Comparison of ENCODE assay signal across 38 cellular contexts in the genomic region with DNA sequence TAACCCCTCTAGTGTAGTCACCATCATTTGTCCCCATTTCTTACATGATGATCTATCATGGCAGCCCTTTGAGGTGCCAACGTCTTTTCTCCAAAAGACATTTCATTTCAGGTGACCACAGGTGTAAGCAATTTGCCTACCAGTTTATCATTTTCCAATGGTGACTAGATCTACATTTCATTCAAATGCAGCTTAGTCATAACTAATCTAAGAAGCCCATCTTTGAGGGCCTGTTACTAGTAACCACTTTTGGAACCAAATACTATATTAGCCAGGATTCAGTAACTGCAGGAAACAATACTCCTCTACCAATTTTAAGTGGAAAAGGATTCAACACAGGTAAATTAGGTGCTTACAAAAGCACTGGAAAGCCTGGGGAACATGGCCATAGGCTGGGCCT. TPM values are rescaled to one million over a fixed set of nuclear protein-coding genes. Genes with fewer than 3 reads are reported as not detected.
DNase-seq lines count a peak whose midpoint lies in the region; ATAC-seq, FAIRE-seq and TF ChIP-seq lines count a peak whose summit lies in the region.
"Had no signal": no experiment of that assay in that cellular context is flagged by ENCODE, and none has a peak within 500 bp of the region (broad histone marks: within the 10 kb centered on the region; RNA-seq: fewer than 3 reads in every experiment).

No MANE protein-coding gene starts in this region.

- no peaks in the 10 kb centered on the region for H3K9me3 ChIP-seq in Karpas-422 (ENCODE audit: low read length)
- no peaks in the 10 kb centered on the region for H3K9me3 ChIP-seq in K562 (replicated peaks; ENCODE audit: control insufficient read depth, insufficient read depth, low read depth, low read length)
- H3K9me3 ChIP-seq in trophoblast cell (ENCODE audit: insufficient read depth, low read depth, low read length) = no peaks in the 10 kb centered on the region
- no peaks in the 10 kb centered on the region for H3K9me3 ChIP-seq in GM23248 (ENCODE audit: low read depth)
- H3K9me3 ChIP-seq: A549, BE2C, BLaER1, Caco-2 had no signal

- no peak for TF ChIP-seq CTCF in K562 (IDR thresholded peaks at IDR 0.05 in 2 of 3, conservative IDR thresholded peaks at IDR 0.05 in 1 of 3; ENCODE audit: insufficient read depth in 2 of 3, low read depth in 1 of 3, low read length in 3 of 3)

- H3K4ac ChIP-seq in trophoblast cell (ENCODE audit: low read depth, low read length) = no peak overlapping the region

- no peak overlapping the region for H3K4me3 ChIP-seq in Karpas-422 (ENCODE audit: low read length)
- no peak overlapping the region for H3K4me3 ChIP-seq in K562
- H3K4me3 ChIP-seq in trophoblast cell (ENCODE audit: low read depth, low read length) = no peak overlapping the region
- H3K4me3 ChIP-seq in GM23248 = no peak overlapping the region
- H3K4me3 ChIP-seq: A549; BLaER1; BLaER1 treated with 17β-estradiol and CSF1 and Interleukin-3, amounts not matched to agents 10 nM and 100 nM had no signal

- H4K8ac ChIP-seq in trophoblast cell (ENCODE audit: low read depth, low read length) = no peak overlapping the region

- no peak overlapping the region for H4K12ac ChIP-seq in trophoblast cell (ENCODE audit: low read depth, low read length)

- no peak for TF ChIP-seq EP300 in K562 (IDR thresholded peaks at IDR 0.05; ENCODE audit: low read length)

- TF ChIP-seq RAD21 in K562 (CRISPR knock-in tag; conservative IDR thresholded peaks at IDR 0.05 in 1 of 2, IDR thresholded peaks at IDR 0.05 in 1 of 2) = no peak

- BruUV-seq in K562 (replicated peaks; lab: Mats Ljungman, UMichigan) = no TSS peak

- H3K36me3 ChIP-seq in Karpas-422 (ENCODE audit: insufficient read depth, low read length) = peaks cover 38% of the 10 kb centered on the region
- peaks cover 8% of the 10 kb centered on the region; the same call in 1 of the 3 replicates for H3K36me3 ChIP-seq in K562 (ENCODE audit: control insufficient read depth, insufficient read depth, low read length)
- H3K36me3 ChIP-seq in trophoblast cell (ENCODE audit: control insufficient read depth in 1 of 2, insufficient read depth in 2 of 2, low read length in 2 of 2) = peaks cover 5% of the 10 kb centered on the region in 2 experiments
- no peaks in the 10 kb centered on the region for H3K36me3 ChIP-seq in GM23248 (ENCODE audit: low read depth)
- H3K36me3 ChIP-seq: BE2C had no signal

- peak overlapping the region; percentile 47 for H4K91ac ChIP-seq in trophoblast cell (ENCODE audit: low read depth, low read length)

- FAIRE-seq in K562 (lab: Jason Lieb, UNC) = no peak
- FAIRE-seq: A204.1, A549, D721Med had no signal

- no peak overlapping the region for H3K4me2 ChIP-seq in Karpas-422 (ENCODE audit: low read depth, low read length, poor library complexity, severe bottlenecking)
- H3K4me2 ChIP-seq in K562 (ENCODE audit: insufficient read depth, low read length) = no peak overlapping the region
- no peak overlapping the region for H3K4me2 ChIP-seq in trophoblast cell (ENCODE audit: low read length)
- no peak overlapping the region for H3K4me2 ChIP-seq in GM23248 (ENCODE audit: unreplicated experiment)
- H3K4me2 ChIP-seq: A549; BLaER1; BLaER1 treated with 17β-estradiol and CSF1 and Interleukin-3, amounts not matched to agents 10 nM and 100 nM had no signal

- H2BK12ac ChIP-seq in trophoblast cell (ENCODE audit: low read length) = peak overlapping the region; percentile 78

- H4K20me1 ChIP-seq in Karpas-422 (ENCODE audit: insufficient read depth, low read depth, low read length) = no peaks in the 10 kb centered on the region
- no peaks in the 10 kb centered on the region for H4K20me1 ChIP-seq in K562 (replicated peaks; ENCODE audit: control insufficient read depth, insufficient read depth, low read length)
- no peaks in the 10 kb centered on the region for H4K20me1 ChIP-seq in GM23248 (ENCODE audit: insufficient read depth)
- H4K20me1 ChIP-seq: BLaER1 had no signal

- no peak overlapping the region for H2BK120ac ChIP-seq in trophoblast cell (ENCODE audit: insufficient read depth, low read length, poor library complexity)

- H3K9me1 ChIP-seq in K562 (ENCODE audit: control insufficient read depth, insufficient read depth, low read length) = no peaks in the 10 kb centered on the region

- H3K23ac ChIP-seq in trophoblast cell (ENCODE audit: low read length) = no peak overlapping the region

- no peak overlapping the region for H3K14ac ChIP-seq in trophoblast cell (ENCODE audit: low read length)

- no peak overlapping the region for H2AK5ac ChIP-seq in trophoblast cell (ENCODE audit: low read length)

- DNase-seq in Karpas-422 (no peak), K562 (ENCODE audit: extremely low read depth in 1 of 4, low spot score in 3 of 4) (no peak), trophoblast cell (peak in 1 of 2 donors; percentile 44), NCI-H2029 treated with DMSO at 0.1 percent for 48 hours (lab: John Stamatoyannopoulos, UW) (no peak), GM23248 (no peak)
- DNase-seq: 8988T; ACHN; AML-193; BE2C; C1 segment of cervical spinal cord; Caco-2; Calu3; CD4-positive, alpha-beta memory T cell; CD4-positive, alpha-beta T cell; CD4-positive, CD25-positive, alpha-beta regulatory T cell; CD8-positive, alpha-beta memory T cell; CD8-positive, alpha-beta T cell; COR-L47; DMS 273 treated with DMSO at 0.1 percent for 48 hours; DMS153; DMS53; DMS79; DMS79 treated with DMSO at 0.1 percent for 48 hours; DND-41; EL had no signal

- peaks cover 10% of the 10 kb centered on the region for H3K79me1 ChIP-seq in trophoblast cell (ENCODE audit: low read length)

- H3K27ac ChIP-seq in Karpas-422 (ENCODE audit: low read length) (peak overlapping the region; percentile 31), K562 (ENCODE audit: extremely low read depth, low read depth, low read length) (no peak overlapping the region), trophoblast cell (ENCODE audit: low read depth, low read length) (no peak overlapping the region), GM23248 (no peak overlapping the region)
- H3K27ac ChIP-seq: 22Rv1; A549; BLaER1; BLaER1 treated with 17β-estradiol and CSF1 and Interleukin-3, amounts not matched to agents 10 nM and 100 nM; C4-2B had no signal

- intact Hi-C loops in K562 (cut with micrococcal nuclease) = loop anchor here (2.0 kb wide), 1 partner anchor 75 kb away; no protein-coding TSS in a partner anchor

- H3K9ac ChIP-seq in Karpas-422 (ENCODE audit: low read length) (no peak overlapping the region), K562 (ENCODE audit: insufficient read depth in 1 of 2, low read depth in 2 of 2, low read length in 2 of 2) (no peak overlapping the region), trophoblast cell (ENCODE audit: low read length) (no peak overlapping the region), GM23248 (no peak overlapping the region)
- H3K9ac ChIP-seq: BLaER1; BLaER1 treated with 17β-estradiol and CSF1 and Interleukin-3, amounts not matched to agents 10 nM and 100 nM had no signal

- H3K79me2 ChIP-seq in Karpas-422 (ENCODE audit: low read length) (0 out of 2 replicates have a peak, but pooled peaks cover 3% of the 10 kb centered on the region), K562 (ENCODE audit: control insufficient read depth, insufficient read depth, low read length) (no peaks in the 10 kb centered on the region), trophoblast cell (ENCODE audit: control insufficient read depth, insufficient read depth, low read length, poor library complexity) (no peaks in the 10 kb centered on the region), GM23248 (ENCODE audit: insufficient read depth) (no peaks in the 10 kb centered on the region)

- in situ Hi-C loops in K562 (cut with MboI) (no loop called here), GM23248 (cut with MboI) (no loop called here)

- H2BK5ac ChIP-seq in trophoblast cell (ENCODE audit: low read depth, low read length, poor library complexity) = no peak overlapping the region

- ATAC-seq in K562 = no peak
- no peak for ATAC-seq in GM21367 (IDR thresholded peaks at IDR 0.05; ENCODE audit: unreplicated experiment)
- ATAC-seq: A549; CD8-positive, alpha-beta T cell had no signal

- no peak overlapping the region for H2AFZ ChIP-seq in Karpas-422 (ENCODE audit: low read length)
- no peak overlapping the region for H2AFZ ChIP-seq in K562 (ENCODE audit: low read depth, low read length)
- H2AFZ ChIP-seq in trophoblast cell (ENCODE audit: insufficient read depth, low read length, poor library complexity) = no peak overlapping the region
- H2AFZ ChIP-seq in GM23248 = no peak overlapping the region

- H3K4me1 ChIP-seq in Karpas-422 (ENCODE audit: low read length) (peaks cover 14% of the 10 kb centered on the region), K562 (replicated peaks in 1 of 2; ENCODE audit: control insufficient read depth in 2 of 2, insufficient read depth in 2 of 2, low read length in 2 of 2) (peaks cover 0 to 6% of the 10 kb centered on the region in 2 experiments; a peak in 3 of 5 replicates), trophoblast cell (ENCODE audit: control insufficient read depth in 1 of 2, insufficient read depth in 2 of 2, low read length in 2 of 2) (peaks cover 7 to 11% of the 10 kb centered on the region in 2 experiments), GM23248 (ENCODE audit: insufficient read depth) (peaks cover 6% of the 10 kb centered on the region; the same call in 1 of the 2 replicates)
- H3K4me1 ChIP-seq: BE2C, BLaER1 had no signal

- POLR2A ChIA-PET in K562 (lab: Yijun Ruan, JAX) = interaction anchor here (0.5 to 2.0 kb wide), 9 partner anchors 9 to 638 kb away, joined by 3 to 5 read pairs (median 3); partner anchors contain the start of gene RNF19B

- peaks cover 6% of the 10 kb centered on the region for H3F3A ChIP-seq in GM23248 (ENCODE audit: insufficient read depth)

- CTCF ChIA-PET in K562 (lab: Yijun Ruan, JAX; ENCODE audit: low intra/inter-chr PET ratio) = interaction anchor here (3.3 kb wide), 1 partner anchor 75 kb away, joined by 20 read pairs; no protein-coding TSS in a partner anchor

- no peak for TF ChIP-seq POLR2A in K562 (conservative IDR thresholded peaks at IDR 0.05)

- H3K27me3 ChIP-seq in Karpas-422 (ENCODE audit: low read length) (no peaks in the 10 kb centered on the region), K562 (ENCODE audit: control insufficient read depth in 2 of 2, insufficient read depth in 2 of 2, low read length in 2 of 2) (peaks cover 8 to 10% of the 10 kb centered on the region in 2 experiments; a peak in 3 of 5 replicates), trophoblast cell (ENCODE audit: insufficient read depth, low read length) (no peaks in the 10 kb centered on the region), GM23248 (replicated peaks; ENCODE audit: insufficient read depth) (no peaks in the 10 kb centered on the region)
- H3K27me3 ChIP-seq: BE2C had no signal

- H3K9me2 ChIP-seq in Karpas-422 (replicated peaks; ENCODE audit: insufficient read depth, low read length) (no peaks in the 10 kb centered on the region), GM23248 (ENCODE audit: insufficient read depth) (no peaks in the 10 kb centered on the region)

- H3K18ac ChIP-seq in trophoblast cell (ENCODE audit: low read length) = no peak overlapping the region

- WGBS in K562 (ENCODE audit: insufficient coverage, low coverage, missing lambda C conversion rate) = 0% methylated on average over 1 of the region's 1 CpG
- no CpG with 5 or more reads among the region's 1 CpG for WGBS in trophoblast cell (ENCODE audit: extremely low coverage, insufficient coverage, insufficient read length)
- 91 to 93% methylated on average over 1 of the region's 1 CpG for WGBS in GM23248 (ENCODE audit: low coverage in 1 of 2, low lambda C conversion rate in 2 of 2, missing lambda C conversion rate in 2 of 2), 2 experiments

RNA-seq across cellular contexts. Expression of gene TMEM54, which starts 30.6 kb away (rescaled TPM):
- 1.1 and 4.9 TPM in 2 replicates for total RNA-seq in Karpas-422 (2014; rRNA removed; shearing (Covaris generic); ENCODE audit: low replicate concordance)
- 2.4 and 10.2 TPM in 2 replicates for total RNA-seq in K562 (2011; cell fraction: chromatin; rRNA removed; ENCODE audit: low replicate concordance)
- 19.3 and 19.7 TPM in 2 replicates for total RNA-seq in K562 (2011; cell fraction: nucleolus; rRNA removed)
- total RNA-seq in K562 (2011; cell fraction: nucleoplasm; rRNA removed) = 14.0 and 21.6 TPM in 2 replicates
- total RNA-seq in K562 (2014; rRNA removed) (12.8 and 14.5 TPM in 2 replicates), K562 (2014; rRNA removed; fragmentation: Illumina TruSeq; extraction: Trizol) (1.2 and 2.1 TPM in 2 replicates), K562 (2015; rRNA removed; fragmentation: Illumina TruSeq; extraction: Trizol) (3.8 TPM in 2 replicates), K562 (2021) (13.1 and 15.1 TPM in 2 replicates)
- polyA plus RNA-seq in K562 (2011; rRNA removed) (16.2 and 31.0 TPM in 2 replicates), K562 (2014; fragmentation: Illumina TruSeq; extraction: Trizol) (8.2 and 11.8 TPM in 2 replicates), K562 (2014; fragmentation: Nextera tagmentation; extraction: Ambion mirVana) (1 to 10 TPM in 1 of 2 experiments, under 1 TPM in 1; 1.00 to 1.7 TPM), K562 (2014; rRNA removed) (9.8 and 13.3 TPM in 2 replicates), GM23248 (2016; fragmentation: Nextera tagmentation; extraction: Ambion mirVana) (33.7 and 36.1 TPM in 2 replicates)
- polyA plus RNA-seq in K562 (2011; cell fraction: cytosol; rRNA removed) = 75.0 and 104 TPM in 2 replicates
- polyA plus RNA-seq in K562 (2011; cell fraction: nucleus; rRNA removed) = 24.7 and 26.3 TPM in 2 replicates
- polyA plus RNA-seq in K562 (2012) = 26.4 and 45.9 TPM in 2 replicates
- 5.4 and 6.5 TPM in 2 replicates for polyA minus RNA-seq in K562 (2011; rRNA and poly(A)+ RNA removed)
- 8.6 and 15.1 TPM in 2 replicates for polyA minus RNA-seq in K562 (2011; cell fraction: cytosol; rRNA and poly(A)+ RNA removed)
- polyA minus RNA-seq in K562 (2011; cell fraction: nucleus; rRNA and poly(A)+ RNA removed) = 4.2 TPM in 2 replicates
- 172 and 195 TPM in 2 replicates for polyA plus RNA-seq in trophoblast cell (2013)
- 41.7 and 60.4 TPM in 2 replicates for total RNA-seq in GM23248 (2014; rRNA removed; shearing (Covaris generic))
- total RNA-seq: B cell; CD4-positive, alpha-beta memory T cell; CD4-positive, alpha-beta T cell; CD4-positive, CD25-positive, alpha-beta regulatory T cell; CD8-positive, alpha-beta T cell had no signal
- polyA plus RNA-seq: CD14-positive monocyte; CD4-positive, alpha-beta memory T cell; CD4-positive, CD25-positive, alpha-beta regulatory T cell; CD8-positive, alpha-beta memory T cell had no signal

RNA-seq across cellular contexts. Expression of gene RNF19B, which starts 32.8 kb away (rescaled TPM):
- 86.1 and 160 TPM in 2 replicates for total RNA-seq in Karpas-422 (2014; rRNA removed; shearing (Covaris generic); ENCODE audit: low replicate concordance)
- total RNA-seq in K562 (2011; cell fraction: chromatin; rRNA removed; ENCODE audit: low replicate concordance) = 7.2 and 10.6 TPM in 2 replicates
- 7.9 and 11.3 TPM in 2 replicates for total RNA-seq in K562 (2011; cell fraction: nucleolus; rRNA removed)
- total RNA-seq in K562 (2011; cell fraction: nucleoplasm; rRNA removed) = 6.7 and 7.8 TPM in 2 replicates
- 9.6 and 11.8 TPM in 2 replicates for total RNA-seq in K562 (2014; rRNA removed)
- 9.1 and 10.2 TPM in 2 replicates for total RNA-seq in K562 (2014; rRNA removed; fragmentation: Illumina TruSeq; extraction: Trizol)
- 10.5 and 10.9 TPM in 2 replicates for total RNA-seq in K562 (2015; rRNA removed; fragmentation: Illumina TruSeq; extraction: Trizol)
- 14.9 TPM in 2 replicates for total RNA-seq in K562 (2021)
- polyA plus RNA-seq in K562 (2011; rRNA removed) = 10.2 and 14.3 TPM in 2 replicates
- 9.9 and 11.1 TPM in 2 replicates for polyA plus RNA-seq in K562 (2011; cell fraction: cytosol; rRNA removed)
- 5.4 and 6.0 TPM in 2 replicates for polyA plus RNA-seq in K562 (2011; cell fraction: nucleus; rRNA removed)
- polyA plus RNA-seq in K562 (2012) = 12.3 and 15.2 TPM in 2 replicates
- 14.1 and 14.6 TPM in 2 replicates for polyA plus RNA-seq in K562 (2014; fragmentation: Illumina TruSeq; extraction: Trizol)
- 1 to 10 TPM; 2.6 to 2.8 TPM for polyA plus RNA-seq in K562 (2014; fragmentation: Nextera tagmentation; extraction: Ambion mirVana)
- 10.1 and 11.6 TPM in 2 replicates for polyA plus RNA-seq in K562 (2014; rRNA removed)
- polyA minus RNA-seq in K562 (2011; rRNA and poly(A)+ RNA removed) = 18.7 and 25.2 TPM in 2 replicates
- 7.8 and 11.6 TPM in 2 replicates for polyA minus RNA-seq in K562 (2011; cell fraction: cytosol; rRNA and poly(A)+ RNA removed)
- 4.7 and 7.8 TPM in 2 replicates for polyA minus RNA-seq in K562 (2011; cell fraction: nucleus; rRNA and poly(A)+ RNA removed)
- polyA plus RNA-seq in trophoblast cell (2013) = 14.7 and 14.9 TPM in 2 replicates
- 9.5 and 11.1 TPM in 2 replicates for total RNA-seq in GM23248 (2014; rRNA removed; shearing (Covaris generic))
- polyA plus RNA-seq in GM23248 (2016; fragmentation: Nextera tagmentation; extraction: Ambion mirVana) = 1.5 and 1.6 TPM in 2 replicates

RNA-seq across cellular contexts. Expression of gene HPCA, which starts 45.5 kb away (rescaled TPM):
- not detected in 2 replicates for total RNA-seq in Karpas-422 (2014; rRNA removed; shearing (Covaris generic); ENCODE audit: low replicate concordance)
- total RNA-seq in K562 (2011; cell fraction: chromatin; rRNA removed; ENCODE audit: low replicate concordance) = not detected in 2 replicates
- total RNA-seq in K562 (2011; cell fraction: nucleolus; rRNA removed) = not detected in 2 replicates
- total RNA-seq in K562 (2011; cell fraction: nucleoplasm; rRNA removed) = not detected in 2 replicates
- total RNA-seq in K562 (2014; rRNA removed) (not detected in 2 replicates), K562 (2014; rRNA removed; fragmentation: Illumina TruSeq; extraction: Trizol) (not detected in 2 replicates), K562 (2015; rRNA removed; fragmentation: Illumina TruSeq; extraction: Trizol) (not detected in 2 replicates), K562 (2021) (not detected in 2 replicates)
- polyA plus RNA-seq in K562 (2011; rRNA removed) (not detected in 2 replicates), K562 (2014; fragmentation: Illumina TruSeq; extraction: Trizol) (not detected in 2 replicates), K562 (2014; fragmentation: Nextera tagmentation; extraction: Ambion mirVana) (not detected), K562 (2014; rRNA removed) (not detected in 2 replicates), GM23248 (2016; fragmentation: Nextera tagmentation; extraction: Ambion mirVana) (not detected in 2 replicates)
- polyA plus RNA-seq in K562 (2011; cell fraction: cytosol; rRNA removed) = not detected in 2 replicates
- polyA plus RNA-seq in K562 (2011; cell fraction: nucleus; rRNA removed) = not detected in 2 replicates
- polyA plus RNA-seq in K562 (2012) = 0.22 and 0.44 TPM in 2 replicates
- not detected in 2 replicates for polyA minus RNA-seq in K562 (2011; rRNA and poly(A)+ RNA removed)
- polyA minus RNA-seq in K562 (2011; cell fraction: cytosol; rRNA and poly(A)+ RNA removed) = not detected in 2 replicates
- polyA minus RNA-seq in K562 (2011; cell fraction: nucleus; rRNA and poly(A)+ RNA removed) = not detected in 2 replicates
- polyA plus RNA-seq in trophoblast cell (2013) = 0.83 and 1.4 TPM in 2 replicates
- not detected in 2 replicates for total RNA-seq in GM23248 (2014; rRNA removed; shearing (Covaris generic))
- total RNA-seq: A172; B cell; Caco-2; Calu3; CD4-positive, alpha-beta T cell; CD4-positive, CD25-positive, alpha-beta regulatory T cell; CD8-positive, alpha-beta memory T cell; CD8-positive, alpha-beta T cell; Daoy had no signal
- polyA plus RNA-seq: BJ; CD14-positive monocyte; CD4-positive, alpha-beta memory T cell; CD4-positive, CD25-positive, alpha-beta regulatory T cell; CD8-positive, alpha-beta memory T cell had no signal
